Comparison of ENCODE assay signal across 1 cellular context in genomic region chr5:82623094-82623514, GRCh38.
TF ChIP-seq lines count a peak whose summit lies in the region.

No MANE protein-coding gene starts in this region.

TF ChIP-seq in HepG2, 621 proteins besides CTCF, POLR2A, EP300 and RAD21 (continued from another document and continues in another):
- TF ChIP-seq POGK (CRISPR knock-in tag; conservative IDR thresholded peaks at IDR 0.05) (no peak), MIXL1 (CRISPR knock-in tag; IDR thresholded peaks at IDR 0.05) (peak; percentile 85), NR2C2 (CRISPR knock-in tag; IDR thresholded peaks at IDR 0.05; ENCODE audit: borderline replicate concordance) (0 out of 2 replicates have a peak, but pooled peaks have one; percentile 18), ZMYM4 (CRISPR knock-in tag; IDR thresholded peaks at IDR 0.05) (peak; percentile 89), ELF3 (CRISPR knock-in tag; IDR thresholded peaks at IDR 0.05) (peak; percentile 78), ZNF292 (CRISPR knock-in tag; IDR thresholded peaks at IDR 0.05; ENCODE audit: borderline replicate concordance, low read depth) (0 out of 2 replicates have a peak, but pooled peaks have one; percentile 26), DMTF1 (CRISPR knock-in tag; IDR thresholded peaks at IDR 0.05) (0 out of 2 replicates have a peak, but pooled peaks have one; percentile 45), ZNF549 (CRISPR knock-in tag; IDR thresholded peaks at IDR 0.05) (no peak), FOXP1 (IDR thresholded peaks at IDR 0.05) (no peak), FOXP1 (CRISPR knock-in tag; IDR thresholded peaks at IDR 0.05) (peak; percentile 48; the same call in 1 of the 2 replicates), LCORL (IDR thresholded peaks at IDR 0.05) (no peak), LCORL (CRISPR knock-in tag; IDR thresholded peaks at IDR 0.05) (0 out of 2 replicates have a peak, but pooled peaks have one; percentile 9), XBP1 (CRISPR knock-in tag; IDR thresholded peaks at IDR 0.05) (no peak), TOE1 (CRISPR knock-in tag; IDR thresholded peaks at IDR 0.05) (no peak), ONECUT2 (CRISPR knock-in tag; IDR thresholded peaks at IDR 0.05) (peak; percentile 68), RCOR2 (CRISPR knock-in tag; IDR thresholded peaks at IDR 0.05) (0 out of 2 replicates have a peak, but pooled peaks have one; percentile 14), ZNF644 (CRISPR knock-in tag; IDR thresholded peaks at IDR 0.05; ENCODE audit: low read depth) (peak; percentile 99), KLF16 (CRISPR knock-in tag; IDR thresholded peaks at IDR 0.05) (peak in 1 of 2 experiments; percentile 55; a peak in 1 of 4 replicates), ZBTB38 (CRISPR knock-in tag; IDR thresholded peaks at IDR 0.05) (0 out of 2 replicates have a peak, but pooled peaks have one; percentile 30), POLR2AphosphoS5 (IDR thresholded peaks at IDR 0.05; ENCODE audit: low read depth, low read length) (peak; percentile 53), ZNF512 (CRISPR knock-in tag; IDR thresholded peaks at IDR 0.05) (no peak), TFDP2 (CRISPR knock-in tag; IDR thresholded peaks at IDR 0.05) (no peak), RBAK (CRISPR knock-in tag; IDR thresholded peaks at IDR 0.05) (no peak), RARG (CRISPR knock-in tag; IDR thresholded peaks at IDR 0.05; ENCODE audit: low read depth) (no peak), ZNF615 (CRISPR knock-in tag; IDR thresholded peaks at IDR 0.05; ENCODE audit: borderline replicate concordance) (no peak), MEIS1 (CRISPR knock-in tag; IDR thresholded peaks at IDR 0.05; ENCODE audit: borderline replicate concordance) (0 out of 2 replicates have a peak, but pooled peaks have one; percentile 40), FOXA1 (IDR thresholded peaks at IDR 0.05) (no peak), FOXA1 (CRISPR knock-in tag; IDR thresholded peaks at IDR 0.05) (0 out of 2 replicates have a peak, but pooled peaks have one; percentile 20), CAMTA2 (CRISPR knock-in tag; IDR thresholded peaks at IDR 0.05; ENCODE audit: borderline replicate concordance) (no peak), POLR2G (IDR thresholded peaks at IDR 0.05; ENCODE audit: low read depth, low read length) (peak; percentile 37; the same call in 1 of the 2 replicates), STAT6 (CRISPR knock-in tag; IDR thresholded peaks at IDR 0.05; ENCODE audit: borderline replicate concordance) (0 out of 2 replicates have a peak, but pooled peaks have one; percentile 34), ZNF350 (CRISPR knock-in tag; IDR thresholded peaks at IDR 0.05; ENCODE audit: borderline replicate concordance, low read depth) (0 out of 2 replicates have a peak, but pooled peaks have one; percentile 26), ERF (CRISPR knock-in tag; IDR thresholded peaks at IDR 0.05) (peak; percentile 49; the same call in 1 of the 2 replicates), GLMP (CRISPR knock-in tag; IDR thresholded peaks at IDR 0.05; ENCODE audit: borderline replicate concordance) (no peak), ZFP1 (CRISPR knock-in tag; IDR thresholded peaks at IDR 0.05) (0 out of 2 replicates have a peak, but pooled peaks have one; percentile 30), HIC2 (CRISPR knock-in tag; IDR thresholded peaks at IDR 0.05; ENCODE audit: low read depth) (no peak), PATZ1 (CRISPR knock-in tag; IDR thresholded peaks at IDR 0.05) (no peak), BCL6 (CRISPR knock-in tag; IDR thresholded peaks at IDR 0.05) (peak; percentile 59), ARID3A (IDR thresholded peaks at IDR 0.05; ENCODE audit: low read depth, low read length) (peak; percentile 93), HNF1B (CRISPR knock-in tag; IDR thresholded peaks at IDR 0.05) (peak; percentile 92), ZNF772 (CRISPR knock-in tag; IDR thresholded peaks at IDR 0.05) (peak; percentile 54; the same call in 1 of the 2 replicates), HDAC2 (CRISPR knock-in tag; IDR thresholded peaks at IDR 0.05) (peak; percentile 59)
